3 cellular contexts compared by ENCODE assay signal in genomic region chr1:46112108-46112507, GRCh38.
TF ChIP-seq lines count a peak whose summit lies in the region.

No MANE protein-coding gene starts in this region.

TF ChIP-seq in IMR-90, 13 proteins besides CTCF, POLR2A, EP300 and RAD21 (continued from another document):
- TF ChIP-seq ELK1 (IDR thresholded peaks at IDR 0.05; ENCODE audit: borderline replicate concordance, low read depth, low read length): no peak
- TF ChIP-seq CEBPB (IDR thresholded peaks at IDR 0.05; ENCODE audit: low read depth, low read length): peak; percentile 78
- TF ChIP-seq NFE2L2 (IDR thresholded peaks at IDR 0.05; ENCODE audit: low read depth, low read length): no peak

TF ChIP-seq in Ishikawa, 13 proteins besides CTCF, POLR2A, EP300 and RAD21 (continued from another document):
- TF ChIP-seq USF1 (IDR thresholded peaks at IDR 0.05) (no peak), TAF1 (IDR thresholded peaks at IDR 0.05; ENCODE audit: low read depth) (no peak)
TF ChIP-seq in Ishikawa: peak in this region for 1.

TF ChIP-seq in K562, 482 proteins besides CTCF, POLR2A, EP300 and RAD21 (continued from another document):
- TF ChIP-seq CEBPG (CRISPR knock-in tag; IDR thresholded peaks at IDR 0.05) (no peak), CEBPG (tag; conservative IDR thresholded peaks at IDR 0.05 in 1 of 2, IDR thresholded peaks at IDR 0.05 in 1 of 2) (peak; percentile 41 to 77; a peak in 3 of 4 replicates), ZNF511 (CRISPR knock-in tag; IDR thresholded peaks at IDR 0.05) (no peak), ARHGAP35 (IDR thresholded peaks at IDR 0.05; ENCODE audit: partially characterized antibody) (no peak), RHOXF2B (CRISPR knock-in tag; conservative IDR thresholded peaks at IDR 0.05) (no peak), ZZZ3 (IDR thresholded peaks at IDR 0.05) (no peak), SIN3A (IDR thresholded peaks at IDR 0.05; ENCODE audit: borderline replicate concordance in 2 of 2, control insufficient read depth in 1 of 2, low read depth in 2 of 2, low read length in 2 of 2) (no peak), ZFX (CRISPR knock-in tag; IDR thresholded peaks at IDR 0.05) (no peak), ADNP (tag; IDR thresholded peaks at IDR 0.05) (no peak), PRPF4 (IDR thresholded peaks at IDR 0.05; ENCODE audit: insufficient read depth, low read depth, low read length, poor library complexity, severe bottlenecking) (no peak), ZNF24 (IDR thresholded peaks at IDR 0.05) (no peak)
- TF ChIP-seq, protein P1, sequence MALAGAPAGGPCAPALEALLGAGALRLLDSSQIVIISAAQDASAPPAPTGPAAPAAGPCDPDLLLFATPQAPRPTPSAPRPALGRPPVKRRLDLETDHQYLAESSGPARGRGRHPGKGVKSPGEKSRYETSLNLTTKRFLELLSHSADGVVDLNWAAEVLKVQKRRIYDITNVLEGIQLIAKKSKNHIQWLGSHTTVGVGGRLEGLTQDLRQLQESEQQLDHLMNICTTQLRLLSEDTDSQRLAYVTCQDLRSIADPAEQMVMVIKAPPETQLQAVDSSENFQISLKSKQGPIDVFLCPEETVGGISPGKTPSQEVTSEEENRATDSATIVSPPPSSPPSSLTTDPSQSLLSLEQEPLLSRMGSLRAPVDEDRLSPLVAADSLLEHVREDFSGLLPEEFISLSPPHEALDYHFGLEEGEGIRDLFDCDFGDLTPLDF (CRISPR knock-in tag; IDR thresholded peaks at IDR 0.05): no peak
